In the genomic region with DNA sequence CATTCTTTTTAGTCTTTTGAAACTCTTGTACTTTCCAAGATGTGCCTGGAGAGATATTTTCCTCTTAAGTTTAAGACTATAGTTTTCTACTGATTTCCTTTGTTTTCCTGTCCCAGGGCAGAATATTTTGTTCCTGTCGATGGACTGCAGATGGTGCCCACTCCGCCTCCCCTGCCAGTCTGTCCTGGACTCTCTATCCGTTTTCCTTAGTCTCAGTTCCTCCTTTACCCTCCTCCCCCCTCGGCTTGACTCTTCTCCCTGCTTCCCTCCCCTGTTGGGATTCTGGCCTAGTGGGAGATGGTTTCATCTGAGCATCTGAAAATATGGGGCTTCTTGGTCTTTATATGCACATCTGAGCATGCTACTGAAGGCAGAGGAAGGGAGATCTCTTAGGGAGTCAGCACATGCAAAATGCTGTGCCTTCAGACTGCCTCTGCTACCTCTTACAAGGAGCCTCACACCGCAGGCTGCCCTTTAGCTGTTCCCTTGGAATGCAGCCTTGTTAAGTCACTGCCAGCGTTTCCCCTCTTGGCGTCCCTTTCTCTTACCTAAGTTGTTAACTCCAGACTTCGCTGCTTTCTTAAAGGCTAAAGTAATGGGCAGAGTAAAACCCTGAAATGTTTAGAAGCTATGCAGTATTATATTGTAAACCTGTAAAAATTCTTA, we compare ENCODE assay signal across 11 cellular contexts. TPM values are rescaled to one million over a fixed set of nuclear protein-coding genes. Genes with fewer than 3 reads are reported as not detected.
DNase-seq lines count a peak whose midpoint lies in the region; ATAC-seq and TF ChIP-seq lines count a peak whose summit lies in the region.
"Had no signal": no experiment of that assay in that cellular context is flagged by ENCODE, and none has a peak within 500 bp of the region (broad histone marks: within the 10 kb centered on the region; RNA-seq: fewer than 3 reads in every experiment).

No MANE protein-coding gene starts in this region.

- peak; percentile 19 to 24 for DNase-seq in activated T-cell treated with anti-CD3 and anti-CD28 coated beads, Interleukin-2, amount 50 U/mL, for 48 hours
- DNase-seq in activated T-cell treated with anti-CD3 and anti-CD28 coated beads for 4 hours (no peak), astrocyte of the hippocampus (ENCODE audit: low read depth, low spot score) (peak; percentile 92), medulla oblongata (ENCODE audit: extremely low spot score) (peak; percentile 57), tibial artery (peak in 1 of 2 donors; percentile 55), aorta (no peak), NCI-H2029 (lab: John Stamatoyannopoulos, UW) (no peak)
- DNase-seq: BE2C, NCI-H446 treated with DMSO at 0.1 percent for 48 hours, ovary had no signal

- H3K27ac ChIP-seq in tibial artery: peak overlapping the region; percentile 69 to 79
- peak overlapping the region in 1 of 2 donors; percentile 83 for H3K27ac ChIP-seq in aorta (ENCODE audit: low read depth in 1 of 2, low read length in 2 of 2)

- no peak overlapping the region for H3K4me3 ChIP-seq in tibial artery
- H3K4me3 ChIP-seq in aorta (ENCODE audit: low read length in 2 of 2): no peak overlapping the region
- H3K4me3 ChIP-seq: ovary had no signal

- H3K9me3 ChIP-seq in tibial artery (no peaks in the 10 kb centered on the region), aorta (ENCODE audit: control insufficient read depth, low read length) (no peaks in the 10 kb centered on the region)
- H3K9me3 ChIP-seq: BE2C, ovary had no signal

- ATAC-seq in HG02840 (IDR thresholded peaks at IDR 0.05; ENCODE audit: low FRiP score, unreplicated experiment) (no peak), aorta (ENCODE audit: low FRiP score) (no peak)

- 7 to 10% methylated on average over 8 of the region's 8 CpGs for WGBS in aorta, 2 donors

- H3K4me1 ChIP-seq in tibial artery: peaks cover 10 to 81% (median 71%) of the 10 kb centered on the region in 4 donors
- H3K4me1 ChIP-seq in aorta (ENCODE audit: control insufficient read depth in 1 of 2, insufficient read depth in 2 of 2, low read length in 2 of 2): peaks cover 0 to 9% of the 10 kb centered on the region in 2 donors
- H3K4me1 ChIP-seq: BE2C had no signal

- H3K27me3 ChIP-seq in tibial artery (no peaks in the 10 kb centered on the region), aorta (ENCODE audit: control insufficient read depth in 1 of 2, insufficient read depth in 2 of 2, low read length in 1 of 2) (no peaks in the 10 kb centered on the region)
- H3K27me3 ChIP-seq: BE2C, ovary had no signal

- H3K36me3 ChIP-seq in tibial artery (no peaks in the 10 kb centered on the region), aorta (ENCODE audit: control insufficient read depth in 1 of 2, insufficient read depth in 2 of 2, low read length in 1 of 2) (no peaks in the 10 kb centered on the region)
- H3K36me3 ChIP-seq: BE2C, ovary had no signal

- no peak for TF ChIP-seq CTCF in tibial artery (IDR thresholded peaks at IDR 0.05)

- intact Hi-C loops in tibial artery (cut with DNase I; ENCODE audit: low total_unique reads): no loop called here
- intact Hi-C loops in aorta (cut with DNase I): loop anchor here (2.0 to 10.0 kb wide), 5 partner anchors 46 to 993 kb away; no protein-coding TSS in a partner anchor

RNA-seq across cellular contexts. Expression of gene LDLRAD4, which starts 49.6 kb away (rescaled TPM):
- total RNA-seq in aorta: 100 to 1,000 TPM in 1 of 2 donors, 10 to 100 TPM in 1; 61.9 to 112 TPM
- 10 to 100 TPM in 1 of 2 donors, 1 to 10 TPM in 1; 7.0 to 11.8 TPM for polyA plus RNA-seq in aorta

Comparison
In these comparisons a context has a peak if more than half of its experiments do, and no peak if none do; other contexts are left out.
1. DNase-seq: peak in activated T-cell treated with anti-CD3 and anti-CD28 coated beads, Interleukin-2, amount 50 U/mL, for 48 hours (2 of 2), astrocyte of the hippocampus (single experiment) and medulla oblongata (single experiment); none in activated T-cell treated with anti-CD3 and anti-CD28 coated beads for 4 hours (single experiment), aorta (0 of 2) and NCI-H2029 (single experiment).